ENCODE assay signal across 17 cellular contexts in genomic region chr22:25038239-25038638, GRCh38.
DNase-seq lines count a peak whose midpoint lies in the region; ATAC-seq and TF ChIP-seq lines count a peak whose summit lies in the region.
"Had no signal": no experiment of that assay in that cellular context is flagged by ENCODE, and none has a peak within 500 bp of the region (broad histone marks: within the 10 kb centered on the region; RNA-seq: fewer than 3 reads in every experiment).

No MANE protein-coding gene starts in this region.

- H3K4me3 ChIP-seq in right atrium auricular region (no peak overlapping the region), mucosa of descending colon (no peak overlapping the region), foreskin fibroblast (ENCODE audit: low read depth in 1 of 2, low read length in 2 of 2) (no peak overlapping the region)
- H3K4me3 ChIP-seq: BLaER1, GM23338 had no signal

- H3K9me3 ChIP-seq in right atrium auricular region (no peaks in the 10 kb centered on the region), mucosa of descending colon (no peaks in the 10 kb centered on the region)
- H3K9me3 ChIP-seq: BLaER1, Caco-2 had no signal

- H3K4me1 ChIP-seq in right atrium auricular region (no peaks in the 10 kb centered on the region), mucosa of descending colon (ENCODE audit: low read depth) (peaks cover 12% of the 10 kb centered on the region)
- H3K4me1 ChIP-seq: BLaER1, Caco-2 had no signal

- ATAC-seq in Right ventricle myocardium inferior (no peak), left colon (peak; percentile 9), mucosa of descending colon (peak; percentile 21), HG03139 (IDR thresholded peaks at IDR 0.05; ENCODE audit: unreplicated experiment) (no peak)
- ATAC-seq: CD8-positive, alpha-beta T cell; GM23338; HCT116 had no signal

- peaks cover 23% of the 10 kb centered on the region for H3K36me3 ChIP-seq in right atrium auricular region
- H3K36me3 ChIP-seq in mucosa of descending colon (ENCODE audit: low read depth) = peaks cover 7% of the 10 kb centered on the region
- H3K36me3 ChIP-seq: BLaER1 had no signal

- TF ChIP-seq CTCF in right atrium auricular region (IDR thresholded peaks at IDR 0.05) = no peak
- no peak for TF ChIP-seq CTCF in mucosa of descending colon (IDR thresholded peaks at IDR 0.05)
- TF ChIP-seq CTCF in foreskin fibroblast (IDR thresholded peaks at IDR 0.05; ENCODE audit: low read depth, low read length) = no peak

- intact Hi-C loops in Right ventricle myocardium inferior (cut with DNase I) (no loop called here), left colon (cut with DNase I, micrococcal nuclease) (no loop called here), mucosa of descending colon (cut with DNase I, micrococcal nuclease) (no loop called here)

- H3K27ac ChIP-seq in right atrium auricular region = no peak overlapping the region
- H3K27ac ChIP-seq: 22Rv1, BLaER1, C4-2B had no signal

- peak; percentile 39 for DNase-seq in Right ventricle myocardium inferior (ENCODE audit: missing footprints)
- DNase-seq in right atrium auricular region (ENCODE audit: low spot score) = no peak
- no peak for DNase-seq in left colon
- DNase-seq in mucosa of descending colon = peak in 1 of 3 donors; percentile 17
- no peak for DNase-seq in foreskin fibroblast
- DNase-seq: Caco-2; CD4-positive, CD25-positive, alpha-beta regulatory T cell; CD8-positive, alpha-beta T cell; DMS153; DND-41; H9 had no signal

- no peaks in the 10 kb centered on the region for H3K27me3 ChIP-seq in right atrium auricular region
- H3K27me3 ChIP-seq: BLaER1 had no signal

Comparison
In these comparisons a context has a peak if more than half of its experiments do, and no peak if none do; other contexts are left out.
1. ATAC-seq: peak in left colon (single experiment) and mucosa of descending colon (single experiment); none in Right ventricle myocardium inferior (single experiment) and HG03139 (single experiment).